24 cellular contexts compared by ENCODE assay signal in the genomic region with DNA sequence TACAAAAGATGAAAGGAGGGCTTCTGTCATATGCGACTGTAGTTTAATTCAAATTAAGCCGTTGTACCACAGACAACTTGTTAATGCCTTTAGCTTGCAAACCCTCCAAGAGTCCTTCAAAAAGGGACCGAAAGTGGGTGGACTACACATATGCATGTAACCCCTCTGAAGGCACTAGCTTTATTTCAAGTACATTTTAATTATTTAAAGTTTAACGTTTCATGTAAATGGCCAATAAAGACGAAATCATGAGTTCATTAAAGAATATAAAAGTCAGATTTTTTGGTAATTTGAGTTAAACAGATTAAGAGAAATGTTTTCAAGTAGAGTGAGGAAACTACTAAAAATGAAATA. TPM values are rescaled to one million over a fixed set of nuclear protein-coding genes. Genes with fewer than 3 reads are reported as not detected.
A peak's percentile ranks its signal among the peaks of the same experiment; 100 is the strongest.
DNase-seq lines count a peak whose midpoint lies in the region; ATAC-seq and TF ChIP-seq lines count a peak whose summit lies in the region.
"Had no signal": no experiment of that assay in that cellular context is flagged by ENCODE, and none has a peak within 500 bp of the region (broad histone marks: within the 10 kb centered on the region; RNA-seq: fewer than 3 reads in every experiment).

No MANE protein-coding gene starts in this region.

- H3K36me3 Mint-ChIP-seq in GM23338 (ENCODE audit: low read depth) = peaks cover 4% of the 10 kb centered on the region; the same call in 2 of the 3 replicates
- peaks cover 13% of the 10 kb centered on the region for H3K36me3 Mint-ChIP-seq in glutamatergic neuron (ENCODE audit: unreplicated experiment)

- no peak for TF ChIP-seq CTCF in GM23338 (conservative IDR thresholded peaks at IDR 0.05; ENCODE audit: low read depth in 2 of 2)
- TF ChIP-seq CTCF in glutamatergic neuron (IDR thresholded peaks at IDR 0.05; ENCODE audit: partially characterized antibody, unreplicated experiment) = no peak

- H3K9me3 ChIP-seq in HUES64 (ENCODE audit: insufficient read depth, low read depth, low read length) = peaks cover 7% of the 10 kb centered on the region; the same call in 1 of the 2 replicates
- H3K9me3 ChIP-seq: A549, Caco-2 had no signal

- no peak overlapping the region for H2BK15ac ChIP-seq in mesendoderm (replicated peaks; ENCODE audit: low read depth)

- H3K27me3 ChIP-seq in GM23338 (ENCODE audit: insufficient read depth) (peaks cover 95% of the 10 kb centered on the region), HUES64 (ENCODE audit: insufficient read depth, low read length) (peaks cover 100% of the 10 kb centered on the region), mesendoderm (ENCODE audit: insufficient read depth, low read length, poor library complexity) (peaks cover 51% of the 10 kb centered on the region)

- H3K79me1 ChIP-seq in mesendoderm (ENCODE audit: low read length) = no peaks in the 10 kb centered on the region

- H3K4me3 ChIP-seq in GM23338 (peak overlapping the region; percentile 59), HUES64 (ENCODE audit: low read length) (peak overlapping the region; percentile 48), mesendoderm (ENCODE audit: low read length) (no peak overlapping the region)
- H3K4me3 ChIP-seq: A549, SK-N-MC had no signal

- H3K4ac ChIP-seq in mesendoderm (ENCODE audit: low read depth, low read length) = no peak overlapping the region

- ATAC-seq in GM23338 = no peak
- no peak for ATAC-seq in sciatic nerve
- no peak for ATAC-seq in HG02623 (IDR thresholded peaks at IDR 0.05; ENCODE audit: unreplicated experiment)
- ATAC-seq: A549 had no signal

- H3K18ac ChIP-seq in mesendoderm (ENCODE audit: low read length) = no peak overlapping the region

- H4K20me1 ChIP-seq in GM23338 (replicated peaks; ENCODE audit: insufficient read depth) = 0 out of 2 replicates have a peak, but pooled peaks cover 13% of the 10 kb centered on the region

- H3K4me2 ChIP-seq in GM23338 (peak overlapping the region; percentile 78), mesendoderm (ENCODE audit: low read length) (peak overlapping the region; percentile 31)
- H3K4me2 ChIP-seq: A549 had no signal

- H3K4me1 ChIP-seq in GM23338 (ENCODE audit: insufficient read depth) (peaks cover 15% of the 10 kb centered on the region; the same call in 1 of the 2 replicates), HUES64 (ENCODE audit: insufficient read depth, low read length) (no peaks in the 10 kb centered on the region), mesendoderm (ENCODE audit: control insufficient read depth, low read depth, low read length) (no peaks in the 10 kb centered on the region)
- H3K4me1 ChIP-seq: A549, Caco-2 had no signal

- H3K4me1 Mint-ChIP-seq in GM23338 = peaks cover 9% of the 10 kb centered on the region
- H3K4me1 Mint-ChIP-seq in glutamatergic neuron (ENCODE audit: low read depth, unreplicated experiment) = peaks cover 5% of the 10 kb centered on the region

- peaks cover 8% of the 10 kb centered on the region for H3K9me3 Mint-ChIP-seq in GM23338
- H3K9me3 Mint-ChIP-seq in glutamatergic neuron (ENCODE audit: unreplicated experiment) = peaks cover 16% of the 10 kb centered on the region
- H3K9me3 Mint-ChIP-seq: HFFc6 had no signal

- H3K4me3 Mint-ChIP-seq in GM23338 (peak overlapping the region; percentile 72), glutamatergic neuron (ENCODE audit: unreplicated experiment) (peak overlapping the region; percentile 84)
- H3K4me3 Mint-ChIP-seq: CD4-positive, alpha-beta T cell; HFFc6 had no signal

- H2BK120ac ChIP-seq in mesendoderm (ENCODE audit: low read depth, low read length) = no peak overlapping the region

- H3K27ac ChIP-seq in GM23338 (ENCODE audit: low read depth) (no peak overlapping the region), HUES64 (ENCODE audit: low read depth, low read length) (no peak overlapping the region), mesendoderm (ENCODE audit: low read depth, low read length) (no peak overlapping the region)
- H3K27ac ChIP-seq: A549, SK-N-MC had no signal

- H3K9ac ChIP-seq in HUES64 (ENCODE audit: low read depth, low read length) = no peak overlapping the region
- no peak overlapping the region for H3K9ac ChIP-seq in mesendoderm (ENCODE audit: low read length)

- no peak overlapping the region for H2BK5ac ChIP-seq in mesendoderm (ENCODE audit: low read length)

- peak overlapping the region; percentile 99; the same call in 1 of the 2 replicates for H2AFZ ChIP-seq in GM23338

- no peak overlapping the region for H3K56ac ChIP-seq in mesendoderm (ENCODE audit: low read length)

- DNase-seq in GM23338 (ENCODE audit: low spot score) (no peak), glutamatergic neuron (no peak), mesendoderm (no peak), sciatic nerve (ENCODE audit: low spot score) (no peak), NCI-H187 (lab: John Stamatoyannopoulos, UW) (no peak), T-helper 1 cell (no peak)
- DNase-seq: Caco-2; CD4-positive, alpha-beta T cell; GF-D8; GOT3; HFFc6; MM.1S; NCI-H1092; NCI-H1436 treated with DMSO at 0.1 percent for 48 hours; NCI-H2029 treated with DMSO at 0.1 percent for 48 hours; NCI-H446 treated with DMSO at 0.1 percent for 48 hours; NCI-H69; NK-92 treated with Interleukin-12 subunit alpha and Interleukin-12 subunit beta, amount 100 ng/mL, for 24 hours had no signal

- H3K79me2 ChIP-seq in GM23338 (replicated peaks; ENCODE audit: insufficient read depth) = no peaks in the 10 kb centered on the region
- no peaks in the 10 kb centered on the region for H3K79me2 ChIP-seq in mesendoderm (ENCODE audit: control insufficient read depth, insufficient read depth, low read length)

- H3K36me3 ChIP-seq in GM23338 (ENCODE audit: insufficient read depth) = no peaks in the 10 kb centered on the region
- no peaks in the 10 kb centered on the region for H3K36me3 ChIP-seq in HUES64 (ENCODE audit: insufficient read depth, low read length)
- no peaks in the 10 kb centered on the region for H3K36me3 ChIP-seq in mesendoderm (ENCODE audit: control insufficient read depth, insufficient read depth, low read length)

- no peak overlapping the region for H4K8ac ChIP-seq in mesendoderm (ENCODE audit: low read depth, low read length)

- no peaks in the 10 kb centered on the region for H3K9me2 ChIP-seq in GM23338 (ENCODE audit: insufficient read depth)

- H3K27me3 Mint-ChIP-seq in GM23338 (ENCODE audit: insufficient read depth, low read depth, poor library complexity) (peaks cover 71% of the 10 kb centered on the region), glutamatergic neuron (ENCODE audit: unreplicated experiment) (peaks cover 15% of the 10 kb centered on the region)

- 29% methylated on average over 5 of the region's 5 CpGs for WGBS in HUES64
- no CpG with 5 or more reads among the region's 5 CpGs for WGBS in mesendoderm (ENCODE audit: extremely low coverage, insufficient coverage, low lambda C conversion rate)

- intact Hi-C loops in sciatic nerve (cut with DNase I) = no loop called here

- H2AK5ac ChIP-seq in mesendoderm (ENCODE audit: low read length) = no peak overlapping the region

- H3F3A ChIP-seq in GM23338 (replicated peaks; ENCODE audit: low read depth) = peaks cover 15% of the 10 kb centered on the region

- H3K27ac Mint-ChIP-seq in GM23338 (no peak overlapping the region), glutamatergic neuron (ENCODE audit: unreplicated experiment) (no peak overlapping the region)
- H3K27ac Mint-ChIP-seq: CD4-positive, alpha-beta T cell; HFFc6 had no signal

- no peak overlapping the region for H4K5ac ChIP-seq in mesendoderm (ENCODE audit: low read length)

- H3K23ac ChIP-seq in mesendoderm (ENCODE audit: low read length) = no peak overlapping the region

TF ChIP-seq in GM23338, 12 proteins besides CTCF, POLR2A, EP300 and RAD21:
- no peak for TF ChIP-seq ZNF331 (CRISPR knock-in tag; IDR thresholded peaks at IDR 0.05; ENCODE audit: low read depth)
- peak; percentile 63 for TF ChIP-seq EZH2 (IDR thresholded peaks at IDR 0.05; ENCODE audit: low read depth, unreplicated experiment)
- TF ChIP-seq ZNF114 (CRISPR knock-in tag; IDR thresholded peaks at IDR 0.05) = no peak
- no peak for TF ChIP-seq EZH2phosphoT487 (IDR thresholded peaks at IDR 0.05; ENCODE audit: unreplicated experiment)
- TF ChIP-seq, protein P1, sequence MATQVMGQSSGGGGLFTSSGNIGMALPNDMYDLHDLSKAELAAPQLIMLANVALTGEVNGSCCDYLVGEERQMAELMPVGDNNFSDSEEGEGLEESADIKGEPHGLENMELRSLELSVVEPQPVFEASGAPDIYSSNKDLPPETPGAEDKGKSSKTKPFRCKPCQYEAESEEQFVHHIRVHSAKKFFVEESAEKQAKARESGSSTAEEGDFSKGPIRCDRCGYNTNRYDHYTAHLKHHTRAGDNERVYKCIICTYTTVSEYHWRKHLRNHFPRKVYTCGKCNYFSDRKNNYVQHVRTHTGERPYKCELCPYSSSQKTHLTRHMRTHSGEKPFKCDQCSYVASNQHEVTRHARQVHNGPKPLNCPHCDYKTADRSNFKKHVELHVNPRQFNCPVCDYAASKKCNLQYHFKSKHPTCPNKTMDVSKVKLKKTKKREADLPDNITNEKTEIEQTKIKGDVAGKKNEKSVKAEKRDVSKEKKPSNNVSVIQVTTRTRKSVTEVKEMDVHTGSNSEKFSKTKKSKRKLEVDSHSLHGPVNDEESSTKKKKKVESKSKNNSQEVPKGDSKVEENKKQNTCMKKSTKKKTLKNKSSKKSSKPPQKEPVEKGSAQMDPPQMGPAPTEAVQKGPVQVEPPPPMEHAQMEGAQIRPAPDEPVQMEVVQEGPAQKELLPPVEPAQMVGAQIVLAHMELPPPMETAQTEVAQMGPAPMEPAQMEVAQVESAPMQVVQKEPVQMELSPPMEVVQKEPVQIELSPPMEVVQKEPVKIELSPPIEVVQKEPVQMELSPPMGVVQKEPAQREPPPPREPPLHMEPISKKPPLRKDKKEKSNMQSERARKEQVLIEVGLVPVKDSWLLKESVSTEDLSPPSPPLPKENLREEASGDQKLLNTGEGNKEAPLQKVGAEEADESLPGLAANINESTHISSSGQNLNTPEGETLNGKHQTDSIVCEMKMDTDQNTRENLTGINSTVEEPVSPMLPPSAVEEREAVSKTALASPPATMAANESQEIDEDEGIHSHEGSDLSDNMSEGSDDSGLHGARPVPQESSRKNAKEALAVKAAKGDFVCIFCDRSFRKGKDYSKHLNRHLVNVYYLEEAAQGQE (IDR thresholded peaks at IDR 0.05; ENCODE audit: unreplicated experiment) = no peak

RNA-seq across cellular contexts. Expression of a gene that starts 12.8 kb away (rescaled TPM):
- total RNA-seq in GM23338 (2014; rRNA removed; shearing (Covaris generic)) = 0.10 and 0.27 TPM in 2 replicates
- polyA plus RNA-seq in GM23338 (2016; fragmentation: Nextera tagmentation; extraction: Ambion mirVana) = 0.08 TPM in 1 of 2 replicates, not detected in the other
- polyA plus RNA-seq in HUES64 (2013, experiment 1 of 2) = not detected
- polyA plus RNA-seq in HUES64 (2013, experiment 2 of 2) = not detected
- total RNA-seq in glutamatergic neuron (ENCODE audit: unreplicated experiment) (13.9 TPM), sciatic nerve (not detected)
- 0.24 TPM for polyA plus RNA-seq in mesendoderm (2013, experiment 1 of 2)
- 0.29 TPM for polyA plus RNA-seq in mesendoderm (2013, experiment 2 of 2)
- total RNA-seq: CD4-positive, alpha-beta T cell; HFFc6; Right ventricle myocardium superior had no signal
- polyA plus RNA-seq: BJ had no signal

RNA-seq across cellular contexts. Expression of a gene that starts 50.9 kb away (rescaled TPM):
- total RNA-seq in GM23338 (2014; rRNA removed; shearing (Covaris generic)) = 143 and 175 TPM in 2 replicates
- 96.7 and 108 TPM in 2 replicates for polyA plus RNA-seq in GM23338 (2016; fragmentation: Nextera tagmentation; extraction: Ambion mirVana)
- polyA plus RNA-seq in HUES64 (2013, experiment 1 of 2) = 82.1 TPM
- 86.9 TPM for polyA plus RNA-seq in HUES64 (2013, experiment 2 of 2)
- total RNA-seq in glutamatergic neuron (ENCODE audit: unreplicated experiment) = 49.3 TPM
- 79.3 TPM for polyA plus RNA-seq in mesendoderm (2013, experiment 1 of 2)
- polyA plus RNA-seq in mesendoderm (2013, experiment 2 of 2) = 78.7 TPM
- total RNA-seq in sciatic nerve = 32.5 TPM

Comparison
In these comparisons a context has a peak if more than half of its experiments do, and no peak if none do; other contexts are left out.
1. RNA of a gene that starts 12.8 kb away (total RNA-seq): 13.9 TPM in glutamatergic neuron (single experiment); 0.10 to 0.27 TPM in GM23338 and not detected in sciatic nerve (single experiment); every median in the first group is over 10 times any median in the second.